17 cellular contexts compared by ENCODE assay signal in the genomic region with DNA sequence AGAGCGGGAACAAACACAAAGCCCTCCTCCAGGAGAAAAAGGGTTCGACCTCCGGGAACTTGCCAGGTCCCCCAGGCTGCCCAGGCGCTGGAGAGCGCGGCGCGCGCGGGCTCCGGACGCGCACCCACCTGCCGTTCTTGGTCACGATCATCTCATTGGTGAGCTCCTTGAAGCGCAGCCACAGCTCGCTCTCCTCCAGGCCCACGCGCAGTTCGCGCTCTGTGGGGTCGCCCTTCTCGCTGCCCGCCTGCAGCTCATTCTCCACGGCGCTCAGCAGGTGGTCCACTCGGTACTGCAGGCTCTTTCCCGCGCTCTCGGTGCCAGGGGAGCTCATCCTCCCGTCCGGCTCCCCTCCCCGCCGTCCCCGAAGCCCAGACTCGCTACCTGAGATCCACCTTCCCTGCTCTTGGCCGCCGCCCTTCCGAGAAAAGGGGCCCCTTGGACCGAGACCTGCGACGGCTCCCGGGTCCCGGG. TPM values are rescaled to one million over a fixed set of nuclear protein-coding genes. Genes with fewer than 3 reads are reported as not detected.
DNase-seq lines count a peak whose midpoint lies in the region; ATAC-seq, FAIRE-seq and TF ChIP-seq lines count a peak whose summit lies in the region.
"Had no signal": no experiment of that assay in that cellular context is flagged by ENCODE, and none has a peak within 500 bp of the region (broad histone marks: within the 10 kb centered on the region; RNA-seq: fewer than 3 reads in every experiment).

No MANE protein-coding gene starts in this region.

- H4K12ac ChIP-seq in trophoblast cell (ENCODE audit: low read depth, low read length), result no peak overlapping the region

- no peak overlapping the region for H3K23ac ChIP-seq in trophoblast cell (ENCODE audit: low read length)

- H3K79me1 ChIP-seq in trophoblast cell (ENCODE audit: low read length), result no peaks in the 10 kb centered on the region

- H2BK120ac ChIP-seq in trophoblast cell (ENCODE audit: insufficient read depth, low read length, poor library complexity), result no peak overlapping the region

- no peaks in the 10 kb centered on the region for H3K79me2 ChIP-seq in trophoblast cell (ENCODE audit: control insufficient read depth, insufficient read depth, low read length, poor library complexity)

- no peak for TF ChIP-seq POLR2A in esophagus muscularis mucosa (IDR thresholded peaks at IDR 0.05; ENCODE audit: low read depth)

- H3K36me3 ChIP-seq in esophagus muscularis mucosa (no peaks in the 10 kb centered on the region), trophoblast cell (ENCODE audit: control insufficient read depth in 1 of 2, insufficient read depth in 2 of 2, low read length in 2 of 2) (no peaks in the 10 kb centered on the region)
- H3K36me3 ChIP-seq: left lung had no signal

- no peak overlapping the region for H3K14ac ChIP-seq in trophoblast cell (ENCODE audit: low read length)

- peaks cover 53% of the 10 kb centered on the region for H3K27me3 Mint-ChIP-seq in progenitor cell of endocrine pancreas

- H3K27me3 ChIP-seq in esophagus muscularis mucosa (peaks cover 0 to 98% (median 39%) of the 10 kb centered on the region in 4 donors), trophoblast cell (ENCODE audit: insufficient read depth, low read length) (peaks cover 80% of the 10 kb centered on the region)

- TF ChIP-seq CTCF in esophagus muscularis mucosa (IDR thresholded peaks at IDR 0.05) (no peak), progenitor cell of endocrine pancreas (IDR thresholded peaks at IDR 0.05; ENCODE audit: unreplicated experiment) (no peak), D721Med (IDR thresholded peaks at IDR 0.05; ENCODE audit: insufficient read depth, missing control alignments) (no peak)

- no peak overlapping the region for H2AK5ac ChIP-seq in trophoblast cell (ENCODE audit: low read length)

- H3K4me1 Mint-ChIP-seq in progenitor cell of endocrine pancreas (ENCODE audit: low read depth), result peaks cover 7% of the 10 kb centered on the region

- WGBS in esophagus muscularis mucosa, result 2% methylated on average over 32 of the region's 44 CpGs
- no CpG with 5 or more reads among the region's 44 CpGs for WGBS in trophoblast cell (ENCODE audit: extremely low coverage, insufficient coverage, insufficient read length)

- FAIRE-seq in D721Med (lab: Jason Lieb, UNC), result no peak

- peak; percentile 1 for ATAC-seq in HG02885 (IDR thresholded peaks at IDR 0.05; ENCODE audit: poor library complexity, unreplicated experiment)
- no peak for ATAC-seq in GM18907 (IDR thresholded peaks at IDR 0.05; ENCODE audit: unreplicated experiment)

- peak overlapping the region; percentile 55 for H3K4me3 Mint-ChIP-seq in progenitor cell of endocrine pancreas (ENCODE audit: low read depth)

- intact Hi-C loops in esophagus muscularis mucosa (cut with DNase I), result no loop called here

- H3K9me3 Mint-ChIP-seq in progenitor cell of endocrine pancreas (ENCODE audit: low read depth), result no peaks in the 10 kb centered on the region

- H4K91ac ChIP-seq in trophoblast cell (ENCODE audit: low read depth, low read length), result no peak overlapping the region

- no peak overlapping the region for H2BK5ac ChIP-seq in trophoblast cell (ENCODE audit: low read depth, low read length, poor library complexity)

- no peaks in the 10 kb centered on the region for H3K9me3 ChIP-seq in esophagus muscularis mucosa
- peaks cover 10% of the 10 kb centered on the region for H3K9me3 ChIP-seq in trophoblast cell (ENCODE audit: insufficient read depth, low read depth, low read length)
- H3K9me3 ChIP-seq: left lung had no signal

- H2AFZ ChIP-seq in trophoblast cell (ENCODE audit: insufficient read depth, low read length, poor library complexity), result no peak overlapping the region

- DNase-seq in NCI-H748 (lab: John Stamatoyannopoulos, UW; ENCODE audit: unreplicated experiment) (peak; percentile 41), NCI-H748 treated with DMSO at 0.1 percent for 48 hours (lab: John Stamatoyannopoulos, UW) (no peak), esophagus muscularis mucosa (ENCODE audit: extremely low spot score) (no peak), progenitor cell of endocrine pancreas (ENCODE audit: low spot score, unreplicated experiment) (no peak), D721Med (ENCODE audit: insufficient read length, low spot score) (no peak), trophoblast cell (no peak)
- DNase-seq: ACHN; foreskin keratinocyte; KBM-7; left lung; NCI-H1694; occipital lobe; stimulated activated CD4-positive, alpha-beta T cell treated with anti-CD3 and anti-CD28 coated beads, Interleukin-15, amount 100 ng/mL, for 24 hours had no signal

- no peaks in the 10 kb centered on the region for H3K36me3 Mint-ChIP-seq in progenitor cell of endocrine pancreas (ENCODE audit: insufficient read depth)

- H3K4me1 ChIP-seq in esophagus muscularis mucosa, result peaks cover 32 to 38% (median 35%) of the 10 kb centered on the region in 4 donors
- peaks cover 3 to 7% of the 10 kb centered on the region in 2 experiments for H3K4me1 ChIP-seq in trophoblast cell (ENCODE audit: control insufficient read depth in 1 of 2, insufficient read depth in 2 of 2, low read length in 2 of 2)
- H3K4me1 ChIP-seq: foreskin keratinocyte had no signal

- no peak overlapping the region for H3K9ac ChIP-seq in trophoblast cell (ENCODE audit: low read length)

- no peak overlapping the region for H3K4me2 ChIP-seq in trophoblast cell (ENCODE audit: low read length)

- H4K8ac ChIP-seq in trophoblast cell (ENCODE audit: low read depth, low read length), result no peak overlapping the region

- H3K18ac ChIP-seq in trophoblast cell (ENCODE audit: low read length), result no peak overlapping the region

- H2BK12ac ChIP-seq in trophoblast cell (ENCODE audit: low read length), result no peak overlapping the region

- H3K27ac ChIP-seq in esophagus muscularis mucosa (replicated peaks in 1 of 4) (no peak overlapping the region), trophoblast cell (ENCODE audit: low read depth, low read length) (no peak overlapping the region)
- H3K27ac ChIP-seq: foreskin keratinocyte, left lung, VCaP had no signal

- H3K4me3 ChIP-seq in esophagus muscularis mucosa, result peak overlapping the region in 3 of 4 donors; percentile 37 to 39 (median 37)
- no peak overlapping the region for H3K4me3 ChIP-seq in trophoblast cell (ENCODE audit: low read depth, low read length)
- H3K4me3 ChIP-seq: left lung had no signal

- no peak overlapping the region for H3K27ac Mint-ChIP-seq in progenitor cell of endocrine pancreas

- no peak overlapping the region for H3K4ac ChIP-seq in trophoblast cell (ENCODE audit: low read depth, low read length)

- TF ChIP-seq EP300 in esophagus muscularis mucosa (IDR thresholded peaks at IDR 0.05), result no peak

RNA-seq across cellular contexts. Expression of gene TBXT, which starts 0.4 kb away (rescaled TPM):
- total RNA-seq in esophagus muscularis mucosa, result under 1 TPM in 1 of 4 donors, not detected in 3; 0.17 TPM
- not detected in 2 replicates for total RNA-seq in progenitor cell of endocrine pancreas
- polyA plus RNA-seq in trophoblast cell (2013), result not detected in 2 replicates
- total RNA-seq: foreskin keratinocyte, left lung, occipital lobe, urinary bladder had no signal
- polyA plus RNA-seq: foreskin keratinocyte, urinary bladder had no signal
